Comparison of ENCODE assay signal across 1 cellular context in the genomic region with DNA sequence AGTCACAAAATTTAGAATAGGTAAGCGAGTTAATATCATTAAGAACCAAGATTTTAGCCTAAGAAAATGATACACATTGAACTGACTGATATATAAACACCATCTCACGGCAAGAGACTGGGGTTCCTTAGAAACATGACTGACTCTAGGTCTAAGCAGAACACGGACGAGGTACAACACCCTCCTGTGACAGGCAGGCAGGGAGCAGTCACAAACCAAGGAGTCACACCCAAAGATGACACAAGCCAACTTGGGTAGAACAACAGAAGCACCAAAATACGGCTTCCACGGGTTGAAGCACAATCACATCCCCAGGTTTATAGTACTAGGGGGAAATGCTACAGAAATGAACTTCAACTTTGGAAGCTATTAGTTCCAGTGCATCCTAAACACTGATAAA.
TF ChIP-seq lines count a peak whose summit lies in the region.

No MANE protein-coding gene starts in this region.

TF ChIP-seq in WTC11, 78 proteins besides CTCF, POLR2A, EP300 and RAD21:
- TF ChIP-seq, protein P1, sequence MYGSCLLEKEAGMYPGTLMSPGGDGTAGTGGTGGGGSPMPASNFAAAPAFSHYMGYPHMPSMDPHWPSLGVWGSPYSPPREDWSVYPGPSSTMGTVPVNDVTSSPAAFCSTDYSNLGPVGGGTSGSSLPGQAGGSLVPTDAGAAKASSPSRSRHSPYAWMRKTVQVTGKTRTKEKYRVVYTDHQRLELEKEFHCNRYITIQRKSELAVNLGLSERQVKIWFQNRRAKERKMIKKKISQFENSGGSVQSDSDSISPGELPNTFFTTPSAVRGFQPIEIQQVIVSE (CRISPR knock-in tag; IDR thresholded peaks at IDR 0.05; ENCODE audit: borderline replicate concordance) = no peak
- TF ChIP-seq, protein P2, sequence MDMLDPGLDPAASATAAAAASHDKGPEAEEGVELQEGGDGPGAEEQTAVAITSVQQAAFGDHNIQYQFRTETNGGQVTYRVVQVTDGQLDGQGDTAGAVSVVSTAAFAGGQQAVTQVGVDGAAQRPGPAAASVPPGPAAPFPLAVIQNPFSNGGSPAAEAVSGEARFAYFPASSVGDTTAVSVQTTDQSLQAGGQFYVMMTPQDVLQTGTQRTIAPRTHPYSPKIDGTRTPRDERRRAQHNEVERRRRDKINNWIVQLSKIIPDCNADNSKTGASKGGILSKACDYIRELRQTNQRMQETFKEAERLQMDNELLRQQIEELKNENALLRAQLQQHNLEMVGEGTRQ (CRISPR knock-in tag; IDR thresholded peaks at IDR 0.05) = no peak
- TF ChIP-seq FOXP1 (CRISPR knock-in tag; IDR thresholded peaks at IDR 0.05; ENCODE audit: borderline replicate concordance) = no peak
- TF ChIP-seq ATF1 (CRISPR knock-in tag; IDR thresholded peaks at IDR 0.05) = no peak
- TF ChIP-seq CREM (CRISPR knock-in tag; IDR thresholded peaks at IDR 0.05) = no peak
- no peak for TF ChIP-seq TCF7 (CRISPR knock-in tag; IDR thresholded peaks at IDR 0.05; ENCODE audit: low read depth)
- TF ChIP-seq EMX1 (CRISPR knock-in tag; IDR thresholded peaks at IDR 0.05) = no peak
- TF ChIP-seq, protein P3, sequence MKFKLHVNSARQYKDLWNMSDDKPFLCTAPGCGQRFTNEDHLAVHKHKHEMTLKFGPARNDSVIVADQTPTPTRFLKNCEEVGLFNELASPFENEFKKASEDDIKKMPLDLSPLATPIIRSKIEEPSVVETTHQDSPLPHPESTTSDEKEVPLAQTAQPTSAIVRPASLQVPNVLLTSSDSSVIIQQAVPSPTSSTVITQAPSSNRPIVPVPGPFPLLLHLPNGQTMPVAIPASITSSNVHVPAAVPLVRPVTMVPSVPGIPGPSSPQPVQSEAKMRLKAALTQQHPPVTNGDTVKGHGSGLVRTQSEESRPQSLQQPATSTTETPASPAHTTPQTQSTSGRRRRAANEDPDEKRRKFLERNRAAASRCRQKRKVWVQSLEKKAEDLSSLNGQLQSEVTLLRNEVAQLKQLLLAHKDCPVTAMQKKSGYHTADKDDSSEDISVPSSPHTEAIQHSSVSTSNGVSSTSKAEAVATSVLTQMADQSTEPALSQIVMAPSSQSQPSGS (CRISPR knock-in tag; IDR thresholded peaks at IDR 0.05; ENCODE audit: borderline replicate concordance, low read depth) = no peak
- TF ChIP-seq, protein P4, sequence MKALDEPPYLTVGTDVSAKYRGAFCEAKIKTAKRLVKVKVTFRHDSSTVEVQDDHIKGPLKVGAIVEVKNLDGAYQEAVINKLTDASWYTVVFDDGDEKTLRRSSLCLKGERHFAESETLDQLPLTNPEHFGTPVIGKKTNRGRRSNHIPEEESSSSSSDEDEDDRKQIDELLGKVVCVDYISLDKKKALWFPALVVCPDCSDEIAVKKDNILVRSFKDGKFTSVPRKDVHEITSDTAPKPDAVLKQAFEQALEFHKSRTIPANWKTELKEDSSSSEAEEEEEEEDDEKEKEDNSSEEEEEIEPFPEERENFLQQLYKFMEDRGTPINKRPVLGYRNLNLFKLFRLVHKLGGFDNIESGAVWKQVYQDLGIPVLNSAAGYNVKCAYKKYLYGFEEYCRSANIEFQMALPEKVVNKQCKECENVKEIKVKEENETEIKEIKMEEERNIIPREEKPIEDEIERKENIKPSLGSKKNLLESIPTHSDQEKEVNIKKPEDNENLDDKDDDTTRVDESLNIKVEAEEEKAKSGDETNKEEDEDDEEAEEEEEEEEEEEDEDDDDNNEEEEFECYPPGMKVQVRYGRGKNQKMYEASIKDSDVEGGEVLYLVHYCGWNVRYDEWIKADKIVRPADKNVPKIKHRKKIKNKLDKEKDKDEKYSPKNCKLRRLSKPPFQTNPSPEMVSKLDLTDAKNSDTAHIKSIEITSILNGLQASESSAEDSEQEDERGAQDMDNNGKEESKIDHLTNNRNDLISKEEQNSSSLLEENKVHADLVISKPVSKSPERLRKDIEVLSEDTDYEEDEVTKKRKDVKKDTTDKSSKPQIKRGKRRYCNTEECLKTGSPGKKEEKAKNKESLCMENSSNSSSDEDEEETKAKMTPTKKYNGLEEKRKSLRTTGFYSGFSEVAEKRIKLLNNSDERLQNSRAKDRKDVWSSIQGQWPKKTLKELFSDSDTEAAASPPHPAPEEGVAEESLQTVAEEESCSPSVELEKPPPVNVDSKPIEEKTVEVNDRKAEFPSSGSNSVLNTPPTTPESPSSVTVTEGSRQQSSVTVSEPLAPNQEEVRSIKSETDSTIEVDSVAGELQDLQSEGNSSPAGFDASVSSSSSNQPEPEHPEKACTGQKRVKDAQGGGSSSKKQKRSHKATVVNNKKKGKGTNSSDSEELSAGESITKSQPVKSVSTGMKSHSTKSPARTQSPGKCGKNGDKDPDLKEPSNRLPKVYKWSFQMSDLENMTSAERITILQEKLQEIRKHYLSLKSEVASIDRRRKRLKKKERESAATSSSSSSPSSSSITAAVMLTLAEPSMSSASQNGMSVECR (CRISPR knock-in tag; IDR thresholded peaks at IDR 0.05; ENCODE audit: borderline replicate concordance) = no peak
- no peak for TF ChIP-seq SP1 (CRISPR knock-in tag; conservative IDR thresholded peaks at IDR 0.05)
- TF ChIP-seq ZNF219 (CRISPR knock-in tag; IDR thresholded peaks at IDR 0.05; ENCODE audit: borderline replicate concordance) = no peak
- TF ChIP-seq NFYB (CRISPR knock-in tag; conservative IDR thresholded peaks at IDR 0.05; ENCODE audit: low read depth) = no peak
- no peak for TF ChIP-seq NR1H2 (CRISPR knock-in tag; IDR thresholded peaks at IDR 0.05)
- TF ChIP-seq TEAD1 (CRISPR knock-in tag; IDR thresholded peaks at IDR 0.05) = no peak
